1 cellular context compared by ENCODE assay signal in genomic region chr16:10938844-10939648, GRCh38.
A peak's percentile ranks its signal among the peaks of the same experiment; 100 is the strongest.
TF ChIP-seq lines count a peak whose summit lies in the region.

No MANE protein-coding gene starts in this region.

TF ChIP-seq in GM12878, 131 proteins besides CTCF, POLR2A, EP300 and RAD21 (continued from another document):
- TF ChIP-seq E2F8 (IDR thresholded peaks at IDR 0.05; ENCODE audit: low read depth, partially characterized antibody) (peak; percentile 6), CEBPB (IDR thresholded peaks at IDR 0.05; ENCODE audit: borderline replicate concordance in 1 of 2, low read depth in 2 of 2, low read length in 2 of 2) (no peak), E2F4 (IDR thresholded peaks at IDR 0.05; ENCODE audit: low read depth, low read length) (no peak), RB1 (IDR thresholded peaks at IDR 0.05; ENCODE audit: borderline replicate concordance) (no peak), ZNF687 (IDR thresholded peaks at IDR 0.05) (no peak), ZBTB4 (CRISPR knock-in tag; IDR thresholded peaks at IDR 0.05) (no peak), NKRF (conservative IDR thresholded peaks at IDR 0.05) (no peak), SPI1 (IDR thresholded peaks at IDR 0.05; ENCODE audit: borderline replicate concordance, insufficient read depth, low read depth, low read length) (no peak), BACH1 (IDR thresholded peaks at IDR 0.05; ENCODE audit: borderline replicate concordance) (0 out of 2 replicates have a peak, but pooled peaks have one; percentile 17)
